22 cellular contexts compared by ENCODE assay signal in the genomic region with DNA sequence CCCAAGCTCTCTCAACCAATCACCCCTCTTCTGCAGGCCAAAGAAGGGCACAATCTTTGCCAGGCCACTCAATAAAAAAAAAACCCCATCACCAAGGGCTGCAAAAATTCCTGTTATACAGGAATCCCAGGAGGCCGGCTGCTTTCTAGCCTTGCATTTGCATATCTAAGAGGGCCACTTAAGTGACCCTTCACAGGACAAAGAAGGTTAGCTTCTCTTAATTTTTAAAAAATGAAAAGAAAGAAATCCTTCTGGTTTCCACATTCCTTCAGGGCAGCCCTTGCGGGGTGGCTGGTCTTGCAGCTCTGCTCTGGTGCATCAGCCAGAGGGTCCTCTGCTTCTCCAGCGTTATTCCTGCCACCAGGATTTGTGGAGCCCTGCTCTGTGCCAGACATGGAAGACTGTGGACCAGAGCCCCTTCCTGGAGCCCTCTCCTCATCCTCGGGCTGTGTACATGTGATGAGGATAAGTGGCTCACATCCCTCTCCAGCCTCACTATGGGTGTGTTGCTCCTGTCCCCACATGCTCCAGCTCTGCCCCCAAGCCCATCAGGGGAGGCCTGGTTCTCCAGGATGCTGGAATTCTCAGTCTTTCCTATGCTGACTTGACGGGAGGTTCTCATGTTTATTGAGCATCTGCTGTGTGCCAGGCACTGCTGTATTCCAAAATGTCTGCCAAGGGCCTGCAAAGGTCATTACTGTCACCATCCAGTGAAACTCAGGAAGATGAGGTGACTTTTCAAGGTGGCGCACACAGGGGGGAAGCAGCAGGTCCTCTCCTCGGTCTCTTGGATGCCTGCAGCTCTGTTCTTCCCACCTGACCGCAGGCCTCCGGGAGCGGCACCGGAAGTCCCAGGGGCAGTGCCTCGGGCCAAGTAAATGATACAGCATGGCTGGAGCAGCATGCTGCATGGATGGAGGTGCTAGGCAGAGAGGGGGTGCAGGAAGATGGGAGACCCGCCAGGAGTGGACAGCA.
DNase-seq lines count a peak whose midpoint lies in the region; ATAC-seq and TF ChIP-seq lines count a peak whose summit lies in the region.
"Had no signal": no experiment of that assay in that cellular context is flagged by ENCODE, and none has a peak within 500 bp of the region (broad histone marks: within the 10 kb centered on the region; RNA-seq: fewer than 3 reads in every experiment).

No MANE protein-coding gene starts in this region.

- WGBS in endodermal cell (ENCODE audit: insufficient coverage in 1 of 2, insufficient read length in 1 of 2), 2 experiments, result 65 to 81% methylated on average over 8 to 13 of the region's 13 CpGs

- H3K4me1 Mint-ChIP-seq in Caco-2 (ENCODE audit: low read depth, unreplicated experiment), result peaks cover 46% of the 10 kb centered on the region
- H3K4me1 Mint-ChIP-seq in endodermal cell, result peaks cover 27% of the 10 kb centered on the region
- peaks cover 25% of the 10 kb centered on the region for H3K4me1 Mint-ChIP-seq in neural progenitor cell
- H3K4me1 Mint-ChIP-seq: activated naive CD8-positive, alpha-beta T cell treated with anti-CD3 and anti-CD28 coated beads, Interleukin-2, amount 10 ng/mL, durations not matched to agents 7 days and 5 days; CD14-positive monocyte; nephron progenitor cell had no signal

- H3K4me3 Mint-ChIP-seq in Caco-2 (ENCODE audit: unreplicated experiment) (no peak overlapping the region), endodermal cell (no peak overlapping the region), neural progenitor cell (no peak overlapping the region)
- H3K4me3 Mint-ChIP-seq: activated naive CD8-positive, alpha-beta T cell treated with anti-CD3 and anti-CD28 coated beads, Interleukin-2, amount 10 ng/mL, durations not matched to agents 7 days and 5 days; CD14-positive monocyte; nephron progenitor cell; type B pancreatic cell had no signal

- no peaks in the 10 kb centered on the region for H3K9me3 ChIP-seq in Caco-2
- no peaks in the 10 kb centered on the region for H3K9me3 ChIP-seq in HUES48 (ENCODE audit: control insufficient read depth, insufficient read depth, low read length)
- H3K9me3 ChIP-seq in endodermal cell (ENCODE audit: control insufficient read depth, low read length), result no peaks in the 10 kb centered on the region
- H3K9me3 ChIP-seq in neural progenitor cell (ENCODE audit: low read depth), result no peaks in the 10 kb centered on the region
- H3K9me3 ChIP-seq: Peyer's patch had no signal

- no peaks in the 10 kb centered on the region for H3K27me3 ChIP-seq in Caco-2 (replicated peaks; ENCODE audit: control insufficient read depth, insufficient read depth, low read length)
- H3K27me3 ChIP-seq in HUES48 (ENCODE audit: control insufficient read depth, insufficient read depth, low read length), result no peaks in the 10 kb centered on the region
- H3K27me3 ChIP-seq in endodermal cell (ENCODE audit: control insufficient read depth, insufficient read depth, low read length, poor library complexity, severe bottlenecking), result no peaks in the 10 kb centered on the region
- H3K27me3 ChIP-seq in neural progenitor cell, result no peaks in the 10 kb centered on the region
- H3K27me3 ChIP-seq: Peyer's patch had no signal

- peak overlapping the region; percentile 59 for H2AFZ ChIP-seq in neural progenitor cell (replicated peaks)
- H2AFZ ChIP-seq: parathyroid adenoma had no signal

- H3K36me3 ChIP-seq in Caco-2 (ENCODE audit: control insufficient read depth, insufficient read depth, low read length) (no peaks in the 10 kb centered on the region), HUES48 (ENCODE audit: control insufficient read depth, insufficient read depth, low read length) (no peaks in the 10 kb centered on the region), endodermal cell (ENCODE audit: control insufficient read depth, insufficient read depth, low read length) (no peaks in the 10 kb centered on the region), neural progenitor cell (no peaks in the 10 kb centered on the region)
- H3K36me3 ChIP-seq: Peyer's patch had no signal

- BruUV-seq in Caco-2 (replicated peaks; lab: Mats Ljungman, UMichigan), result no TSS peak

- H3K27ac Mint-ChIP-seq in Caco-2 (ENCODE audit: unreplicated experiment) (peak overlapping the region; percentile 76), endodermal cell (peak overlapping the region; percentile 48), neural progenitor cell (peak overlapping the region; percentile 94)
- H3K27ac Mint-ChIP-seq: activated naive CD8-positive, alpha-beta T cell treated with anti-CD3 and anti-CD28 coated beads, Interleukin-2, amount 10 ng/mL, durations not matched to agents 7 days and 5 days; CD14-positive monocyte; nephron progenitor cell; type B pancreatic cell had no signal

- CTCF ChIA-PET in Caco-2 (lab: Charles Lee), result no interaction called here

- TF ChIP-seq CTCF in Caco-2 (IDR thresholded peaks at IDR 0.05; ENCODE audit: insufficient read depth in 1 of 2, low read depth in 1 of 2, low read length in 1 of 2, severe bottlenecking in 1 of 2, unreplicated experiment in 1 of 2) (no peak), endodermal cell (conservative IDR thresholded peaks at IDR 0.05) (no peak), neural progenitor cell (IDR thresholded peaks at IDR 0.05) (no peak)

- no peaks in the 10 kb centered on the region for H4K20me1 ChIP-seq in neural progenitor cell (ENCODE audit: low read depth)

- no peak overlapping the region for H3K9ac ChIP-seq in HUES48 (ENCODE audit: low read depth, low read length)
- H3K9ac ChIP-seq in endodermal cell (ENCODE audit: extremely low read depth, low read length, poor library complexity, severe bottlenecking), result no peak overlapping the region
- H3K9ac ChIP-seq in neural progenitor cell, result no peak overlapping the region
- H3K9ac ChIP-seq: parathyroid adenoma had no signal

- POLR2A ChIA-PET in Caco-2 (lab: Charles Lee), result no interaction called here

- no peaks in the 10 kb centered on the region for H3K9me3 Mint-ChIP-seq in Caco-2 (ENCODE audit: unreplicated experiment)
- H3K9me3 Mint-ChIP-seq in endodermal cell, result no peaks in the 10 kb centered on the region
- H3K9me3 Mint-ChIP-seq in neural progenitor cell, result no peaks in the 10 kb centered on the region
- H3K9me3 Mint-ChIP-seq: activated naive CD8-positive, alpha-beta T cell treated with anti-CD3 and anti-CD28 coated beads, Interleukin-2, amount 10 ng/mL, durations not matched to agents 7 days and 5 days; type B pancreatic cell had no signal

- ATAC-seq in HG03039 (IDR thresholded peaks at IDR 0.05; ENCODE audit: unreplicated experiment), result no peak
- ATAC-seq: right cardiac atrium had no signal

- H3K4me1 ChIP-seq in Caco-2 (peaks cover 71% of the 10 kb centered on the region), HUES48 (ENCODE audit: control insufficient read depth, insufficient read depth, low read length) (peaks cover 40% of the 10 kb centered on the region), endodermal cell (ENCODE audit: control insufficient read depth, insufficient read depth, low read length) (peaks cover 25% of the 10 kb centered on the region), neural progenitor cell (no peaks in the 10 kb centered on the region)
- H3K4me1 ChIP-seq: parathyroid adenoma, Peyer's patch had no signal

- H3K4me3 ChIP-seq in Caco-2 (ENCODE audit: low read depth, low read length) (no peak overlapping the region), HUES48 (ENCODE audit: low read depth, low read length) (no peak overlapping the region), endodermal cell (ENCODE audit: low read length) (no peak overlapping the region), neural progenitor cell (no peak overlapping the region)
- H3K4me3 ChIP-seq: Peyer's patch had no signal

- H3K4me2 ChIP-seq in neural progenitor cell, result no peak overlapping the region

- H3K79me2 ChIP-seq in neural progenitor cell (ENCODE audit: low read depth), result no peaks in the 10 kb centered on the region
- H3K79me2 ChIP-seq: parathyroid adenoma had no signal

- no peaks in the 10 kb centered on the region for H3K36me3 Mint-ChIP-seq in Caco-2 (ENCODE audit: insufficient read depth, unreplicated experiment)
- no peaks in the 10 kb centered on the region for H3K36me3 Mint-ChIP-seq in endodermal cell (ENCODE audit: low read depth)
- no peaks in the 10 kb centered on the region for H3K36me3 Mint-ChIP-seq in neural progenitor cell
- H3K36me3 Mint-ChIP-seq: activated naive CD8-positive, alpha-beta T cell treated with anti-CD3 and anti-CD28 coated beads, Interleukin-2, amount 10 ng/mL, durations not matched to agents 7 days and 5 days; CD14-positive monocyte; type B pancreatic cell had no signal

- H3K27me3 Mint-ChIP-seq in Caco-2 (ENCODE audit: insufficient read depth, unreplicated experiment) (no peaks in the 10 kb centered on the region), endodermal cell (ENCODE audit: insufficient read depth) (no peaks in the 10 kb centered on the region), neural progenitor cell (ENCODE audit: insufficient read depth, low read depth) (peaks cover 3% of the 10 kb centered on the region)

- H3K27ac ChIP-seq in HUES48 (ENCODE audit: low read depth, low read length), result peak overlapping the region; percentile 79
- H3K27ac ChIP-seq in endodermal cell (ENCODE audit: low read depth, low read length), result no peak overlapping the region
- H3K27ac ChIP-seq in neural progenitor cell, result no peak overlapping the region
- H3K27ac ChIP-seq: parathyroid adenoma, Peyer's patch had no signal

- intact Hi-C loops in Caco-2 (cut with micrococcal nuclease; ENCODE audit: unreplicated experiment), result no loop called here

- no peak for DNase-seq in Caco-2
- peak; percentile 66 for DNase-seq in endodermal cell
- no peak for DNase-seq in neural progenitor cell (ENCODE audit: low spot score)
- no peak for DNase-seq in Ammon's horn (ENCODE audit: low spot score)
- DNase-seq in activated naive CD4-positive, alpha-beta T cell treated with Interleukin-2 at 50 U/mL for 16 hours, result no peak
- no peak for DNase-seq in activated CD4-positive, alpha-beta T cell treated with anti-CD3 and anti-CD28 coated beads for 48 hours
- DNase-seq: activated effector memory CD4-positive, alpha-beta T cell treated with Interleukin-2 at 50 U/mL for 16 hours; activated naive CD8-positive, alpha-beta T cell treated with anti-CD3 and anti-CD28 coated beads, Interleukin-2, amount 10 ng/mL, durations not matched to agents 7 days and 5 days; central memory CD4-positive, alpha-beta T cell; dermis blood vessel endothelial cell; GOT3; IMR-90; NCI-H1694 treated with DMSO at 0.1 percent for 48 hours; NCI-H69; nephron progenitor cell; right cardiac atrium had no signal

- no peaks in the 10 kb centered on the region for H3F3A ChIP-seq in neural progenitor cell (ENCODE audit: low read depth)
